ENCODE assay signal across 1 cellular context in the genomic region with DNA sequence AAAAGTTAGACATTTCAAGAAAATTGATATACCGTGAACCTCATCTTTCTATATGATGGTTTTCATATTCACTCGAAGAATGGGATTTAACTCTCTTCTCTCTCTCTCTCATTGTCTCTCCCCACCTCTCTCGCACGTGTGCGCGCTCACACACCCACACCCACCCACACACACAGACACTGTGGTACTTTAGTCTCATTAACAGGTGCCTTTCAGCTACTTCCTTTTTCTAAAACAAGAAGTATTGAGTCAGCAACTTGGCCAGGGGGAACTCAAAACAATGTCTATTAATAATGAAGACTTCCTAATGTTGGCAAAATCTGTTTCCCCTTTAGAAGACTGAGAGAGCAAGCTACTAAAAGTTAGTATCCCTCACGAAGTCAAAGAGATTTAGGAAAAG.
TF ChIP-seq lines count a peak whose summit lies in the region.

No MANE protein-coding gene starts in this region.

TF ChIP-seq in GM12878, 131 proteins besides CTCF, POLR2A, EP300 and RAD21 (continued from another document and continues in another):
- TF ChIP-seq, protein P1, sequence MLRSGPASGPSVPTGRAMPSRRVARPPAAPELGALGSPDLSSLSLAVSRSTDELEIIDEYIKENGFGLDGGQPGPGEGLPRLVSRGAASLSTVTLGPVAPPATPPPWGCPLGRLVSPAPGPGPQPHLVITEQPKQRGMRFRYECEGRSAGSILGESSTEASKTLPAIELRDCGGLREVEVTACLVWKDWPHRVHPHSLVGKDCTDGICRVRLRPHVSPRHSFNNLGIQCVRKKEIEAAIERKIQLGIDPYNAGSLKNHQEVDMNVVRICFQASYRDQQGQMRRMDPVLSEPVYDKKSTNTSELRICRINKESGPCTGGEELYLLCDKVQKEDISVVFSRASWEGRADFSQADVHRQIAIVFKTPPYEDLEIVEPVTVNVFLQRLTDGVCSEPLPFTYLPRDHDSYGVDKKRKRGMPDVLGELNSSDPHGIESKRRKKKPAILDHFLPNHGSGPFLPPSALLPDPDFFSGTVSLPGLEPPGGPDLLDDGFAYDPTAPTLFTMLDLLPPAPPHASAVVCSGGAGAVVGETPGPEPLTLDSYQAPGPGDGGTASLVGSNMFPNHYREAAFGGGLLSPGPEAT (IDR thresholded peaks at IDR 0.05; ENCODE audit: low read depth): peak; percentile 72
- TF ChIP-seq BHLHE40 (IDR thresholded peaks at IDR 0.05; ENCODE audit: borderline replicate concordance in 1 of 2, low read depth in 2 of 2, low read length in 1 of 2) (peak; percentile 99 to 100), RB1 (IDR thresholded peaks at IDR 0.05; ENCODE audit: borderline replicate concordance) (no peak), STAT1 (conservative IDR thresholded peaks at IDR 0.05) (no peak), CREM (IDR thresholded peaks at IDR 0.05; ENCODE audit: low read depth) (peak; percentile 86), BMI1 (IDR thresholded peaks at IDR 0.05; ENCODE audit: borderline replicate concordance) (peak; percentile 77; the same call in 1 of the 2 replicates), FOXK2 (IDR thresholded peaks at IDR 0.05) (no peak), ZNF384 (IDR thresholded peaks at IDR 0.05; ENCODE audit: borderline replicate concordance, low read depth, low read length) (no peak), KLF5 (IDR thresholded peaks at IDR 0.05; ENCODE audit: partially characterized antibody) (no peak), SIN3A (IDR thresholded peaks at IDR 0.05; ENCODE audit: low read depth, low read length) (no peak), PML (IDR thresholded peaks at IDR 0.05; ENCODE audit: low read length) (no peak), STAT3 (IDR thresholded peaks at IDR 0.05; ENCODE audit: low read depth, low read length) (no peak), RUNX3 (IDR thresholded peaks at IDR 0.05; ENCODE audit: low read length) (peak; percentile 96), ZNF207 (IDR thresholded peaks at IDR 0.05; ENCODE audit: borderline replicate concordance) (peak; percentile 75; the same call in 1 of the 2 replicates), FOS (IDR thresholded peaks at IDR 0.05; ENCODE audit: borderline replicate concordance, extremely low read depth, insufficient read length) (no peak), MEF2B (IDR thresholded peaks at IDR 0.05; ENCODE audit: partially characterized antibody, poor library complexity, severe bottlenecking) (peak; percentile 84), NRF1 (conservative IDR thresholded peaks at IDR 0.05; ENCODE audit: low read depth, low read length) (no peak), PAX5 (IDR thresholded peaks at IDR 0.05; ENCODE audit: borderline replicate concordance, low read depth, low read length) (peak; percentile 90), MTA2 (IDR thresholded peaks at IDR 0.05; ENCODE audit: low read depth) (peak; percentile 98), WRNIP1 (IDR thresholded peaks at IDR 0.05; ENCODE audit: borderline replicate concordance, low read depth, low read length) (no peak), GABPA (IDR thresholded peaks at IDR 0.05; ENCODE audit: low read depth) (peak; percentile 60; the same call in 1 of the 2 replicates), CHD4 (IDR thresholded peaks at IDR 0.05) (no peak), PAX8 (IDR thresholded peaks at IDR 0.05) (no peak), SREBF1 (IDR thresholded peaks at IDR 0.05; ENCODE audit: low read length) (no peak), ASH2L (IDR thresholded peaks at IDR 0.05; ENCODE audit: borderline replicate concordance, low read depth) (no peak)
- TF ChIP-seq, protein P2, sequence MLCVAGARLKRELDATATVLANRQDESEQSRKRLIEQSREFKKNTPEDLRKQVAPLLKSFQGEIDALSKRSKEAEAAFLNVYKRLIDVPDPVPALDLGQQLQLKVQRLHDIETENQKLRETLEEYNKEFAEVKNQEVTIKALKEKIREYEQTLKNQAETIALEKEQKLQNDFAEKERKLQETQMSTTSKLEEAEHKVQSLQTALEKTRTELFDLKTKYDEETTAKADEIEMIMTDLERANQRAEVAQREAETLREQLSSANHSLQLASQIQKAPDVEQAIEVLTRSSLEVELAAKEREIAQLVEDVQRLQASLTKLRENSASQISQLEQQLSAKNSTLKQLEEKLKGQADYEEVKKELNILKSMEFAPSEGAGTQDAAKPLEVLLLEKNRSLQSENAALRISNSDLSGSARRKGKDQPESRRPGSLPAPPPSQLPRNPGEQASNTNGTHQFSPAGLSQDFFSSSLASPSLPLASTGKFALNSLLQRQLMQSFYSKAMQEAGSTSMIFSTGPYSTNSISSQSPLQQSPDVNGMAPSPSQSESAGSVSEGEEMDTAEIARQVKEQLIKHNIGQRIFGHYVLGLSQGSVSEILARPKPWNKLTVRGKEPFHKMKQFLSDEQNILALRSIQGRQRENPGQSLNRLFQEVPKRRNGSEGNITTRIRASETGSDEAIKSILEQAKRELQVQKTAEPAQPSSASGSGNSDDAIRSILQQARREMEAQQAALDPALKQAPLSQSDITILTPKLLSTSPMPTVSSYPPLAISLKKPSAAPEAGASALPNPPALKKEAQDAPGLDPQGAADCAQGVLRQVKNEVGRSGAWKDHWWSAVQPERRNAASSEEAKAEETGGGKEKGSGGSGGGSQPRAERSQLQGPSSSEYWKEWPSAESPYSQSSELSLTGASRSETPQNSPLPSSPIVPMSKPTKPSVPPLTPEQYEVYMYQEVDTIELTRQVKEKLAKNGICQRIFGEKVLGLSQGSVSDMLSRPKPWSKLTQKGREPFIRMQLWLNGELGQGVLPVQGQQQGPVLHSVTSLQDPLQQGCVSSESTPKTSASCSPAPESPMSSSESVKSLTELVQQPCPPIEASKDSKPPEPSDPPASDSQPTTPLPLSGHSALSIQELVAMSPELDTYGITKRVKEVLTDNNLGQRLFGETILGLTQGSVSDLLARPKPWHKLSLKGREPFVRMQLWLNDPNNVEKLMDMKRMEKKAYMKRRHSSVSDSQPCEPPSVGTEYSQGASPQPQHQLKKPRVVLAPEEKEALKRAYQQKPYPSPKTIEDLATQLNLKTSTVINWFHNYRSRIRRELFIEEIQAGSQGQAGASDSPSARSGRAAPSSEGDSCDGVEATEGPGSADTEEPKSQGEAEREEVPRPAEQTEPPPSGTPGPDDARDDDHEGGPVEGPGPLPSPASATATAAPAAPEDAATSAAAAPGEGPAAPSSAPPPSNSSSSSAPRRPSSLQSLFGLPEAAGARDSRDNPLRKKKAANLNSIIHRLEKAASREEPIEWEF (IDR thresholded peaks at IDR 0.05; ENCODE audit: insufficient replicate concordance, low read depth, low read length): no peak
- TF ChIP-seq, protein P3, sequence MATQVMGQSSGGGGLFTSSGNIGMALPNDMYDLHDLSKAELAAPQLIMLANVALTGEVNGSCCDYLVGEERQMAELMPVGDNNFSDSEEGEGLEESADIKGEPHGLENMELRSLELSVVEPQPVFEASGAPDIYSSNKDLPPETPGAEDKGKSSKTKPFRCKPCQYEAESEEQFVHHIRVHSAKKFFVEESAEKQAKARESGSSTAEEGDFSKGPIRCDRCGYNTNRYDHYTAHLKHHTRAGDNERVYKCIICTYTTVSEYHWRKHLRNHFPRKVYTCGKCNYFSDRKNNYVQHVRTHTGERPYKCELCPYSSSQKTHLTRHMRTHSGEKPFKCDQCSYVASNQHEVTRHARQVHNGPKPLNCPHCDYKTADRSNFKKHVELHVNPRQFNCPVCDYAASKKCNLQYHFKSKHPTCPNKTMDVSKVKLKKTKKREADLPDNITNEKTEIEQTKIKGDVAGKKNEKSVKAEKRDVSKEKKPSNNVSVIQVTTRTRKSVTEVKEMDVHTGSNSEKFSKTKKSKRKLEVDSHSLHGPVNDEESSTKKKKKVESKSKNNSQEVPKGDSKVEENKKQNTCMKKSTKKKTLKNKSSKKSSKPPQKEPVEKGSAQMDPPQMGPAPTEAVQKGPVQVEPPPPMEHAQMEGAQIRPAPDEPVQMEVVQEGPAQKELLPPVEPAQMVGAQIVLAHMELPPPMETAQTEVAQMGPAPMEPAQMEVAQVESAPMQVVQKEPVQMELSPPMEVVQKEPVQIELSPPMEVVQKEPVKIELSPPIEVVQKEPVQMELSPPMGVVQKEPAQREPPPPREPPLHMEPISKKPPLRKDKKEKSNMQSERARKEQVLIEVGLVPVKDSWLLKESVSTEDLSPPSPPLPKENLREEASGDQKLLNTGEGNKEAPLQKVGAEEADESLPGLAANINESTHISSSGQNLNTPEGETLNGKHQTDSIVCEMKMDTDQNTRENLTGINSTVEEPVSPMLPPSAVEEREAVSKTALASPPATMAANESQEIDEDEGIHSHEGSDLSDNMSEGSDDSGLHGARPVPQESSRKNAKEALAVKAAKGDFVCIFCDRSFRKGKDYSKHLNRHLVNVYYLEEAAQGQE (IDR thresholded peaks at IDR 0.05; ENCODE audit: low read depth, low read length): no peak
- TF ChIP-seq, protein P4, sequence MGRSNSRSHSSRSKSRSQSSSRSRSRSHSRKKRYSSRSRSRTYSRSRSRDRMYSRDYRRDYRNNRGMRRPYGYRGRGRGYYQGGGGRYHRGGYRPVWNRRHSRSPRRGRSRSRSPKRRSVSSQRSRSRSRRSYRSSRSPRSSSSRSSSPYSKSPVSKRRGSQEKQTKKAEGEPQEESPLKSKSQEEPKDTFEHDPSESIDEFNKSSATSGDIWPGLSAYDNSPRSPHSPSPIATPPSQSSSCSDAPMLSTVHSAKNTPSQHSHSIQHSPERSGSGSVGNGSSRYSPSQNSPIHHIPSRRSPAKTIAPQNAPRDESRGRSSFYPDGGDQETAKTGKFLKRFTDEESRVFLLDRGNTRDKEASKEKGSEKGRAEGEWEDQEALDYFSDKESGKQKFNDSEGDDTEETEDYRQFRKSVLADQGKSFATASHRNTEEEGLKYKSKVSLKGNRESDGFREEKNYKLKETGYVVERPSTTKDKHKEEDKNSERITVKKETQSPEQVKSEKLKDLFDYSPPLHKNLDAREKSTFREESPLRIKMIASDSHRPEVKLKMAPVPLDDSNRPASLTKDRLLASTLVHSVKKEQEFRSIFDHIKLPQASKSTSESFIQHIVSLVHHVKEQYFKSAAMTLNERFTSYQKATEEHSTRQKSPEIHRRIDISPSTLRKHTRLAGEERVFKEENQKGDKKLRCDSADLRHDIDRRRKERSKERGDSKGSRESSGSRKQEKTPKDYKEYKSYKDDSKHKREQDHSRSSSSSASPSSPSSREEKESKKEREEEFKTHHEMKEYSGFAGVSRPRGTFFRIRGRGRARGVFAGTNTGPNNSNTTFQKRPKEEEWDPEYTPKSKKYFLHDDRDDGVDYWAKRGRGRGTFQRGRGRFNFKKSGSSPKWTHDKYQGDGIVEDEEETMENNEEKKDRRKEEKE (IDR thresholded peaks at IDR 0.05): no peak
- TF ChIP-seq, protein P5, sequence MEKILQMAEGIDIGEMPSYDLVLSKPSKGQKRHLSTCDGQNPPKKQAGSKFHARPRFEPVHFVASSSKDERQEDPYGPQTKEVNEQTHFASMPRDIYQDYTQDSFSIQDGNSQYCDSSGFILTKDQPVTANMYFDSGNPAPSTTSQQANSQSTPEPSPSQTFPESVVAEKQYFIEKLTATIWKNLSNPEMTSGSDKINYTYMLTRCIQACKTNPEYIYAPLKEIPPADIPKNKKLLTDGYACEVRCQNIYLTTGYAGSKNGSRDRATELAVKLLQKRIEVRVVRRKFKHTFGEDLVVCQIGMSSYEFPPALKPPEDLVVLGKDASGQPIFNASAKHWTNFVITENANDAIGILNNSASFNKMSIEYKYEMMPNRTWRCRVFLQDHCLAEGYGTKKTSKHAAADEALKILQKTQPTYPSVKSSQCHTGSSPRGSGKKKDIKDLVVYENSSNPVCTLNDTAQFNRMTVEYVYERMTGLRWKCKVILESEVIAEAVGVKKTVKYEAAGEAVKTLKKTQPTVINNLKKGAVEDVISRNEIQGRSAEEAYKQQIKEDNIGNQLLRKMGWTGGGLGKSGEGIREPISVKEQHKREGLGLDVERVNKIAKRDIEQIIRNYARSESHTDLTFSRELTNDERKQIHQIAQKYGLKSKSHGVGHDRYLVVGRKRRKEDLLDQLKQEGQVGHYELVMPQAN (conservative IDR thresholded peaks at IDR 0.05): no peak
- TF ChIP-seq, protein P6, sequence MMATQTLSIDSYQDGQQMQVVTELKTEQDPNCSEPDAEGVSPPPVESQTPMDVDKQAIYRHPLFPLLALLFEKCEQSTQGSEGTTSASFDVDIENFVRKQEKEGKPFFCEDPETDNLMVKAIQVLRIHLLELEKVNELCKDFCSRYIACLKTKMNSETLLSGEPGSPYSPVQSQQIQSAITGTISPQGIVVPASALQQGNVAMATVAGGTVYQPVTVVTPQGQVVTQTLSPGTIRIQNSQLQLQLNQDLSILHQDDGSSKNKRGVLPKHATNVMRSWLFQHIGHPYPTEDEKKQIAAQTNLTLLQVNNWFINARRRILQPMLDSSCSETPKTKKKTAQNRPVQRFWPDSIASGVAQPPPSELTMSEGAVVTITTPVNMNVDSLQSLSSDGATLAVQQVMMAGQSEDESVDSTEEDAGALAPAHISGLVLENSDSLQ (IDR thresholded peaks at IDR 0.05): peak; percentile 28; the same call in 1 of the 2 replicates
- TF ChIP-seq, protein P7, sequence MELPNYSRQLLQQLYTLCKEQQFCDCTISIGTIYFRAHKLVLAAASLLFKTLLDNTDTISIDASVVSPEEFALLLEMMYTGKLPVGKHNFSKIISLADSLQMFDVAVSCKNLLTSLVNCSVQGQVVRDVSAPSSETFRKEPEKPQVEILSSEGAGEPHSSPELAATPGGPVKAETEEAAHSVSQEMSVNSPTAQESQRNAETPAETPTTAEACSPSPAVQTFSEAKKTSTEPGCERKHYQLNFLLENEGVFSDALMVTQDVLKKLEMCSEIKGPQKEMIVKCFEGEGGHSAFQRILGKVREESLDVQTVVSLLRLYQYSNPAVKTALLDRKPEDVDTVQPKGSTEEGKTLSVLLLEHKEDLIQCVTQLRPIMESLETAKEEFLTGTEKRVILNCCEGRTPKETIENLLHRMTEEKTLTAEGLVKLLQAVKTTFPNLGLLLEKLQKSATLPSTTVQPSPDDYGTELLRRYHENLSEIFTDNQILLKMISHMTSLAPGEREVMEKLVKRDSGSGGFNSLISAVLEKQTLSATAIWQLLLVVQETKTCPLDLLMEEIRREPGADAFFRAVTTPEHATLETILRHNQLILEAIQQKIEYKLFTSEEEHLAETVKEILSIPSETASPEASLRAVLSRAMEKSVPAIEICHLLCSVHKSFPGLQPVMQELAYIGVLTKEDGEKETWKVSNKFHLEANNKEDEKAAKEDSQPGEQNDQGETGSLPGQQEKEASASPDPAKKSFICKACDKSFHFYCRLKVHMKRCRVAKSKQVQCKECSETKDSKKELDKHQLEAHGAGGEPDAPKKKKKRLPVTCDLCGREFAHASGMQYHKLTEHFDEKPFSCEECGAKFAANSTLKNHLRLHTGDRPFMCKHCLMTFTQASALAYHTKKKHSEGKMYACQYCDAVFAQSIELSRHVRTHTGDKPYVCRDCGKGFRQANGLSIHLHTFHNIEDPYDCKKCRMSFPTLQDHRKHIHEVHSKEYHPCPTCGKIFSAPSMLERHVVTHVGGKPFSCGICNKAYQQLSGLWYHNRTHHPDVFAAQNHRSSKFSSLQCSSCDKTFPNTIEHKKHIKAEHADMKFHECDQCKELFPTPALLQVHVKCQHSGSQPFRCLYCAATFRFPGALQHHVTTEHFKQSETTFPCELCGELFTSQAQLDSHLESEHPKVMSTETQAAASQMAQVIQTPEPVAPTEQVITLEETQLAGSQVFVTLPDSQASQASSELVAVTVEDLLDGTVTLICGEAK (IDR thresholded peaks at IDR 0.05; ENCODE audit: borderline replicate concordance): no peak
